9 cellular contexts compared by ENCODE assay signal in the genomic region with DNA sequence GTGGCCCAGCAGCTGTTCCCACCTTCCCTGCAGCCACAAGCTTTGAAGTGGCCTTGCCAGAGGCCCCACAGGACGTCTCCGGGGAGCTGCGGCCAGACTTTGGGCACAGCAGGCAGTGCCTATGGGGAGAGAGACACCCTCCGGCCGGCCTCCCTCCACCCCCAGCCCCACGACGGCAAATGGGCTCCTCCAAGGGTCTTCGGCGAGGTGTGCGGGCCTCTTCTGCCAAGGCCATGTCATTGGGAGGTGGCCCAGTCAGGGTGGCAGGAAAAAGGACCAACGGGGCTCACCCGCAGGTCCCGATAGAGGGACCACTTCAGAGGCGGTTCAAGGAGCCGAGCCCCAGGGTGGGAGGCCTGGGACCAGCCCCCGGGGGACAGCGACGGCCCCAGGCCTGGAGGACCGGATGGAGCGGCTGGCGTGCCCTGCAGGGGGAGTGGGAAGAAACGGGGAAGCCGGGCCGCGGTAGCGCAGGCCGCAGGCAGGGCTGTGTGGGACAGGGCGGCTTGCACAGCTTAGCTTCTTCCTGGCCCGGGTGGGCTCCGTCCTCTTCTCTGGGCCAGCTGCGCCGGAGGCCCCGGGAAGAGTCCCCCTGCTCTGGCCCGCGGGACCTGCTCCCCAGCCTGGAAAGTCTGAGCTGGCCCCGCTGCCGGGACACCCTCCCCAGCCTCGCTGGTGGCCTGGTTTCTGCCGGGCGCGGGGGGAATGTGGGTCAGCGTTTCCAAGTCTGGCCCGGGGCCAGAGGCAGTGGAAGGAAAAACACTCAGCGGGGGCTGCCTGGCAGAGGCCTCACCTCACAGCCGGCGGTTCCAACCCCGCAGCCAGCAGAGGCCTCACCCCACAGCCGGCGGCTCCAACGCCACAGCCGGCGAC. TPM values are rescaled to one million over a fixed set of nuclear protein-coding genes. Genes with fewer than 3 reads are reported as not detected.
DNase-seq lines count a peak whose midpoint lies in the region; ATAC-seq and TF ChIP-seq lines count a peak whose summit lies in the region.
"Had no signal": no experiment of that assay in that cellular context is flagged by ENCODE, and none has a peak within 500 bp of the region (broad histone marks: within the 10 kb centered on the region; RNA-seq: fewer than 3 reads in every experiment).

No MANE protein-coding gene starts in this region.

- H3K27me3 ChIP-seq in breast epithelium (no peaks in the 10 kb centered on the region), muscle layer of colon (ENCODE audit: control insufficient read depth in 1 of 2, insufficient read depth in 2 of 2, low read length in 2 of 2) (no peaks in the 10 kb centered on the region), aorta (ENCODE audit: control insufficient read depth in 1 of 2, insufficient read depth in 2 of 2, low read length in 1 of 2) (no peaks in the 10 kb centered on the region)

- H3K27me3 Mint-ChIP-seq in MCF 10A (ENCODE audit: insufficient read depth, unreplicated experiment) (peaks cover 16% of the 10 kb centered on the region), endothelial cell (ENCODE audit: unreplicated experiment) (no peaks in the 10 kb centered on the region)
- H3K27me3 Mint-ChIP-seq: CD4-positive, alpha-beta memory T cell had no signal

- CTCF ChIA-PET in MCF 10A (lab: Yijun Ruan, JAX), result interaction anchor here (1.3 kb wide), 1 partner anchor 27 kb away, joined by 3 read pairs; no protein-coding TSS in a partner anchor

- POLR2A ChIA-PET in MCF 10A (lab: Yijun Ruan, JAX), result interaction anchor here (1.0 kb wide), 1 partner anchor 17 kb away, joined by 4 read pairs; no protein-coding TSS in a partner anchor

- H3K27ac Mint-ChIP-seq in MCF 10A (ENCODE audit: low read depth, unreplicated experiment) (no peak overlapping the region), endothelial cell (ENCODE audit: unreplicated experiment) (no peak overlapping the region)
- H3K27ac Mint-ChIP-seq: CD4-positive, alpha-beta memory T cell had no signal

- no peaks in the 10 kb centered on the region for H3K9me3 Mint-ChIP-seq in MCF 10A (ENCODE audit: unreplicated experiment)
- no peaks in the 10 kb centered on the region for H3K9me3 Mint-ChIP-seq in endothelial cell (ENCODE audit: unreplicated experiment)
- H3K9me3 Mint-ChIP-seq: CD4-positive, alpha-beta memory T cell had no signal

- WGBS in aorta, 2 donors, result 13 to 17% methylated on average over 50 to 52 of the region's 52 CpGs

- H3K36me3 ChIP-seq in breast epithelium (no peaks in the 10 kb centered on the region), muscle layer of colon (ENCODE audit: insufficient read depth, low read length) (no peaks in the 10 kb centered on the region), aorta (ENCODE audit: control insufficient read depth in 1 of 2, insufficient read depth in 2 of 2, low read length in 1 of 2) (no peaks in the 10 kb centered on the region)

- peak overlapping the region; percentile 74 to 95 for H3K27ac ChIP-seq in breast epithelium
- H3K27ac ChIP-seq in muscle layer of colon (ENCODE audit: low read depth, low read length), result peak overlapping the region; percentile 50
- peak overlapping the region in 1 of 2 donors; percentile 66 for H3K27ac ChIP-seq in aorta (ENCODE audit: low read depth in 1 of 2, low read length in 2 of 2)

- no peak for TF ChIP-seq CTCF in breast epithelium (IDR thresholded peaks at IDR 0.05)
- TF ChIP-seq CTCF in MCF 10A (IDR thresholded peaks at IDR 0.05; ENCODE audit: unreplicated experiment), result no peak
- no peak for TF ChIP-seq CTCF in endothelial cell (IDR thresholded peaks at IDR 0.05; ENCODE audit: unreplicated experiment)

- peak overlapping the region; percentile 19 to 61 (median 26) for H3K4me3 ChIP-seq in breast epithelium
- peak overlapping the region in 1 of 2 donors; percentile 35 for H3K4me3 ChIP-seq in muscle layer of colon (ENCODE audit: low read depth in 1 of 2, low read length in 2 of 2)
- no peak overlapping the region for H3K4me3 ChIP-seq in aorta (ENCODE audit: low read length in 2 of 2)

- BruUV-seq in MCF 10A (replicated peaks; lab: Mats Ljungman, UMichigan), result no TSS peak

- H3K36me3 Mint-ChIP-seq in MCF 10A (ENCODE audit: insufficient read depth, unreplicated experiment) (no peaks in the 10 kb centered on the region), endothelial cell (ENCODE audit: low read depth, unreplicated experiment) (no peaks in the 10 kb centered on the region)

- no peak for TF ChIP-seq POLR2A in breast epithelium (IDR thresholded peaks at IDR 0.05)

- peaks cover 12 to 17% of the 10 kb centered on the region in 2 donors for H3K4me1 ChIP-seq in breast epithelium
- peaks cover 37% of the 10 kb centered on the region for H3K4me1 ChIP-seq in muscle layer of colon (ENCODE audit: insufficient read depth, low read length)
- H3K4me1 ChIP-seq in aorta (ENCODE audit: control insufficient read depth in 1 of 2, insufficient read depth in 2 of 2, low read length in 2 of 2), result no peaks in the 10 kb centered on the region

- H3K4me1 Mint-ChIP-seq in MCF 10A (ENCODE audit: insufficient read depth, unreplicated experiment) (peaks cover 18% of the 10 kb centered on the region), endothelial cell (ENCODE audit: unreplicated experiment) (no peaks in the 10 kb centered on the region)

- H3K9ac ChIP-seq in muscle layer of colon (ENCODE audit: low read length), result peak overlapping the region; percentile 42

- peak; percentile 20 to 51 for DNase-seq in breast epithelium (ENCODE audit: low spot score in 2 of 2)
- no peak for DNase-seq in MCF 10A (ENCODE audit: unreplicated experiment)
- DNase-seq in endothelial cell (ENCODE audit: low spot score), result peak; percentile 4
- peak; percentile 83 to 94 for DNase-seq in aorta
- DNase-seq in T-helper 1 cell, result no peak
- DNase-seq: CD4-positive, alpha-beta memory T cell had no signal

- no peak overlapping the region for H3K4me3 Mint-ChIP-seq in MCF 10A (ENCODE audit: unreplicated experiment)
- no peak overlapping the region for H3K4me3 Mint-ChIP-seq in endothelial cell (ENCODE audit: unreplicated experiment)
- H3K4me3 Mint-ChIP-seq: CD4-positive, alpha-beta memory T cell had no signal

- ATAC-seq in aorta (ENCODE audit: low FRiP score) (peak; percentile 63), HG03196 (IDR thresholded peaks at IDR 0.05; ENCODE audit: unreplicated experiment) (no peak), GM18511 (IDR thresholded peaks at IDR 0.05; ENCODE audit: unreplicated experiment) (no peak)

- no peaks in the 10 kb centered on the region for H3K9me3 ChIP-seq in breast epithelium
- no peaks in the 10 kb centered on the region for H3K9me3 ChIP-seq in muscle layer of colon (ENCODE audit: low read length)
- H3K9me3 ChIP-seq in aorta (ENCODE audit: control insufficient read depth, low read length), result no peaks in the 10 kb centered on the region

- intact Hi-C loops in breast epithelium (cut with DNase I; ENCODE audit: low total_unique reads) (no loop called here), MCF 10A (cut with micrococcal nuclease) (no loop called here), aorta (cut with DNase I) (loop anchor here in 1 of 2 donors (10.0 kb wide), 1 partner anchor 51 kb away; a partner anchor contains a TSS)

RNA-seq across cellular contexts. Expression of a gene that starts 21.9 kb away (rescaled TPM):
- total RNA-seq in breast epithelium (10 to 100 TPM; 35.3 to 59.4 (median 36.1) TPM), MCF 10A (2022) (0.54 and 0.64 TPM in 2 replicates), endothelial cell (ENCODE audit: unreplicated experiment) (0.97 TPM), aorta (10 to 100 TPM in 1 of 2 donors, 1 to 10 TPM in 1; 5.7 to 40.8 TPM)
- 1 to 10 TPM; 4.9 to 5.4 TPM for polyA plus RNA-seq in aorta

RNA-seq across cellular contexts. Expression of a gene that starts 54.7 kb away (rescaled TPM):
- total RNA-seq in breast epithelium, result 100 to 1,000 TPM; 130 to 159 (median 133) TPM
- 133 and 152 TPM in 2 replicates for total RNA-seq in MCF 10A (2022)
- 165 TPM for total RNA-seq in endothelial cell (ENCODE audit: unreplicated experiment)
- total RNA-seq in aorta, result 100 to 1,000 TPM; 111 to 145 TPM
- polyA plus RNA-seq in aorta, result 10 to 100 TPM; 66.4 to 96.5 TPM

Comparison
In these comparisons a context has a peak if more than half of its experiments do, and no peak if none do; other contexts are left out.
1. DNase-seq: peak in breast epithelium (2 of 2), endothelial cell (single experiment) and aorta (2 of 2); none in MCF 10A (single experiment) and T-helper 1 cell (0 of 5).
2. H3K4me3 ChIP-seq: peak in breast epithelium (3 of 3); none in aorta (0 of 2).